ENCODE assay signal across 20 cellular contexts in the genomic region with DNA sequence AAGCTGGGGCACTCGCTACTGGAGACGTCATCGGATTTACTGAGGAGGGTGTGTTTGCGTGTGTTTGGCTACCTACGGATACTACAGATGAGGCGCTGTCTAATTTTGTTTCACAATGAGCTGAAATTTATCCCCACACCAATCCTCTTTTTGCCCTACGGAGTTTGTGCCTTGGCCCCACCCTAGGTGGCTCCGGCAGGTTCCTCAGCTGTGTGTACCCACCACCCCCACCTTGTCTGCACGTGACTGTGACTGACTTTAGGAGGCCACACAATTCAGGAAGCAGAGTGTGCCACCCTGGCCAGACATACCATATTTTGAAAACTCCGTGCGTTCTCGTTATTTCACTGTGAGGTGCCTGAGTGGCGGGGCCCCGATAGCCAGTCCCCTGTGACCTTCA.
DNase-seq lines count a peak whose midpoint lies in the region; ATAC-seq and TF ChIP-seq lines count a peak whose summit lies in the region.
"Had no signal": no experiment of that assay in that cellular context is flagged by ENCODE, and none has a peak within 500 bp of the region (broad histone marks: within the 10 kb centered on the region; RNA-seq: fewer than 3 reads in every experiment).

No MANE protein-coding gene starts in this region.

- H3K4me3 ChIP-seq in H7 (ENCODE audit: insufficient read depth, low read depth, low read length) (no peak overlapping the region), colonic mucosa (no peak overlapping the region), skeletal muscle tissue (ENCODE audit: low read length in 3 of 3) (peak overlapping the region in 2 of 3 donors; percentile 35 to 61)
- H3K4me3 ChIP-seq: body of pancreas, left lung, Peyer's patch, SK-N-MC had no signal

- H3K4me1 ChIP-seq in colonic mucosa = peaks cover 8% of the 10 kb centered on the region
- peaks cover 43 to 78% (median 73%) of the 10 kb centered on the region in 3 donors for H3K4me1 ChIP-seq in skeletal muscle tissue (ENCODE audit: control insufficient read depth in 3 of 3, insufficient read depth in 3 of 3, low read length in 3 of 3)
- H3K4me1 ChIP-seq: body of pancreas had no signal

- intact Hi-C loops in colonic mucosa (cut with DNase I) = no loop called here

- H3K27me3 ChIP-seq in H7 (ENCODE audit: control insufficient read depth, insufficient read depth, low read length) (no peaks in the 10 kb centered on the region), colonic mucosa (no peaks in the 10 kb centered on the region), layer of hippocampus (ENCODE audit: control insufficient read depth, insufficient read depth, low read length) (no peaks in the 10 kb centered on the region), skeletal muscle tissue (ENCODE audit: control insufficient read depth in 3 of 3, insufficient read depth in 3 of 3, low read length in 3 of 3) (no peaks in the 10 kb centered on the region)
- H3K27me3 ChIP-seq: body of pancreas, left lung, Peyer's patch had no signal

- DNase-seq in H7 (peak; percentile 34), colonic mucosa (peak; percentile 74), retina (no peak), NCI-H226 (no peak), T1000 (lab: John Stamatoyannopoulos, UW) (no peak)
- DNase-seq: activated CD4-positive, alpha-beta T cell treated with anti-CD3 and anti-CD28 coated beads, Interleukin-2, amount 50 U/mL, for 4 hours; activated CD8-positive, alpha-beta memory T cell treated with anti-CD3 and anti-CD28 coated beads, Interleukin-2, amount 50 U/mL, for 4 hours; NCI-H1105; NCI-H2029 treated with DMSO at 0.1 percent for 48 hours; Peyer's patch; stimulated activated CD4-positive, alpha-beta T cell treated with anti-CD3 and anti-CD28 coated beads, Interleukin-4, amount 100 ng/mL, for 24 hours; stimulated activated naive CD8-positive, alpha-beta T cell treated with anti-CD3 and anti-CD28 coated beads, Interleukin-15, Interleukin-2, amounts not matched to agents 100 U/mL and 50 U/mL, for 24 hours; T-helper 2 cell; WERI-Rb-1 had no signal

- H3K9ac ChIP-seq in colonic mucosa (ENCODE audit: low read depth in 2 of 2, low read length in 2 of 2) = peak overlapping the region in 1 of 2 donors; percentile 26
- peak overlapping the region; percentile 66 to 88 (median 80) for H3K9ac ChIP-seq in skeletal muscle tissue (ENCODE audit: low read depth in 1 of 3, low read length in 3 of 3)

- no peak for TF ChIP-seq CTCF in colonic mucosa (IDR thresholded peaks at IDR 0.05)

- no peaks in the 10 kb centered on the region for H3K9me3 ChIP-seq in colonic mucosa
- no peaks in the 10 kb centered on the region for H3K9me3 ChIP-seq in skeletal muscle tissue (ENCODE audit: control insufficient read depth in 3 of 3, low read length in 3 of 3)
- H3K9me3 ChIP-seq: body of pancreas, left lung, Peyer's patch had no signal

- no peak for ATAC-seq in HG03520 (IDR thresholded peaks at IDR 0.05; ENCODE audit: unreplicated experiment)
- ATAC-seq: left lung; stimulated activated naive CD8-positive, alpha-beta T cell treated with anti-CD3 and anti-CD28 coated beads, Interleukin-15, Interleukin-2, amounts not matched to agents 100 U/mL and 50 U/mL, for 24 hours had no signal

- no peaks in the 10 kb centered on the region for H3K36me3 ChIP-seq in H7 (replicated peaks; ENCODE audit: control insufficient read depth, insufficient read depth, low read length)
- H3K36me3 ChIP-seq in colonic mucosa = no peaks in the 10 kb centered on the region
- H3K36me3 ChIP-seq in skeletal muscle tissue (ENCODE audit: control insufficient read depth in 3 of 3, insufficient read depth in 3 of 3, low read length in 3 of 3) = peaks cover 0 to 7% (median 5%) of the 10 kb centered on the region in 3 donors

- H3K27ac ChIP-seq in colonic mucosa (no peak overlapping the region), layer of hippocampus (ENCODE audit: low read depth, low read length) (peak overlapping the region; percentile 35), skeletal muscle tissue (ENCODE audit: low read depth, low read length) (peak overlapping the region; percentile 96)
- H3K27ac ChIP-seq: body of pancreas, left lung, Peyer's patch, SK-N-MC, WERI-Rb-1 had no signal

Comparison
In these comparisons a context has a peak if more than half of its experiments do, and no peak if none do; other contexts are left out.
1. DNase-seq: peak in H7 (single experiment) and colonic mucosa (single experiment); none in retina (single experiment), NCI-H226 (single experiment) and T1000 (single experiment).
2. H3K4me3 ChIP-seq: peak in skeletal muscle tissue (2 of 3); none in H7 (single experiment) and colonic mucosa (single experiment).